Comparison of ENCODE assay signal across 14 cellular contexts in the genomic region with DNA sequence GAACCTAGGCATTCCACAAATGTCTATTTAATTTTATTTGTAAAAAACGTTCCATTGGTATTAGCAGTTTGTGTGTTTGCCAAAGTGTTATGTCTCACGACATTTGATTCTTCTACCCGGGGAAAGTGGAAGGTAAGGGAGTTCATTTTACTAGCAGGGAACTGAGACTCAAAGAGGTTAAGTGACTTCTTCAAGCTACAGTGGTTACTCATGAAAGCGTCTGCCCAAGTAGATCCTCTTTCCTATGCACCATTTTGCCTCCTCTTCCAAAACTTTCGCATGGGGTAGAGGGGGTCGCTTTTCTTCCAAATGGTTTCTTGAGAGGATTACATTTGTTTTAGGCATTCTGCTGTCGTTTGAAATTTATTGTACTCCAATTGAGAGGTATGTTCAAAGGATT. TPM values are rescaled to one million over a fixed set of nuclear protein-coding genes. Genes with fewer than 3 reads are reported as not detected.
DNase-seq lines count a peak whose midpoint lies in the region; ATAC-seq lines count a peak whose summit lies in the region.
"Had no signal": no experiment of that assay in that cellular context is flagged by ENCODE, and none has a peak within 500 bp of the region (broad histone marks: within the 10 kb centered on the region; RNA-seq: fewer than 3 reads in every experiment).

No MANE protein-coding gene starts in this region.

- no peaks in the 10 kb centered on the region for H3K27me3 Mint-ChIP-seq in IgD-negative memory B cell

- H3K4me3 ChIP-seq in MG63 = no peak overlapping the region
- H3K4me3 ChIP-seq: A549, cardiac muscle cell had no signal

- H3K36me3 ChIP-seq in MG63 = no peaks in the 10 kb centered on the region
- H3K36me3 ChIP-seq: cardiac muscle cell had no signal

- peak; percentile 75 for ATAC-seq in HG02798 (IDR thresholded peaks at IDR 0.05; ENCODE audit: poor library complexity, unreplicated experiment)
- ATAC-seq in stimulated activated effector memory CD8-positive, alpha-beta T cell treated with anti-CD3 and anti-CD28 coated beads, Interleukin-12 subunit alpha, Interleukin-12 subunit beta, amount 100 ng/mL, for 72 hours = no peak
- ATAC-seq: A549 had no signal

- DNase-seq in NOMO-1 (lab: John Stamatoyannopoulos, UW; ENCODE audit: unreplicated experiment in 2 of 2) (peak; percentile 5 to 39), NOMO-1 treated with dmso at 0.1 percent for 144 hours (lab: John Stamatoyannopoulos, UW; ENCODE audit: unreplicated experiment) (no peak), NCI-H146 (lab: John Stamatoyannopoulos, UW) (no peak), MG63 (no peak)
- DNase-seq in stimulated activated effector memory CD8-positive, alpha-beta T cell treated with anti-CD3 and anti-CD28 coated beads, Interleukin-12 subunit alpha, Interleukin-12 subunit beta, amount 100 ng/mL, for 72 hours (ENCODE audit: low spot score in 2 of 2) = no peak
- DNase-seq in stimulated activated naive CD4-positive, alpha-beta T cell (lab: John Stamatoyannopoulos, UW) = no peak

- peaks cover 38 to 42% (median 41%) of the 10 kb centered on the region in 3 donors for H3K4me1 Mint-ChIP-seq in IgD-negative memory B cell
- H3K4me1 Mint-ChIP-seq in stimulated activated effector memory CD8-positive, alpha-beta T cell treated with anti-CD3 and anti-CD28 coated beads, Interleukin-12 subunit alpha, Interleukin-12 subunit beta, amount 100 ng/mL, for 72 hours = peaks cover 78% of the 10 kb centered on the region

- H3K36me3 Mint-ChIP-seq in IgD-negative memory B cell = peaks cover 3% of the 10 kb centered on the region
- H3K36me3 Mint-ChIP-seq in stimulated activated effector memory CD8-positive, alpha-beta T cell treated with anti-CD3 and anti-CD28 coated beads, Interleukin-12 subunit alpha, Interleukin-12 subunit beta, amount 100 ng/mL, for 72 hours = peaks cover 34% of the 10 kb centered on the region

- H3K27me3 ChIP-seq in MG63 = no peaks in the 10 kb centered on the region
- H3K27me3 ChIP-seq: cardiac muscle cell had no signal

- no peaks in the 10 kb centered on the region for H3K9me3 Mint-ChIP-seq in IgD-negative memory B cell
- H3K9me3 Mint-ChIP-seq in stimulated activated effector memory CD8-positive, alpha-beta T cell treated with anti-CD3 and anti-CD28 coated beads, Interleukin-12 subunit alpha, Interleukin-12 subunit beta, amount 100 ng/mL, for 72 hours = no peaks in the 10 kb centered on the region

- peak overlapping the region; percentile 82 to 96 (median 89) for H3K4me3 Mint-ChIP-seq in IgD-negative memory B cell
- peak overlapping the region; percentile 60 for H3K4me3 Mint-ChIP-seq in stimulated activated effector memory CD8-positive, alpha-beta T cell treated with anti-CD3 and anti-CD28 coated beads, Interleukin-12 subunit alpha, Interleukin-12 subunit beta, amount 100 ng/mL, for 72 hours

- H3K27ac Mint-ChIP-seq in IgD-negative memory B cell = peak overlapping the region; percentile 91 to 98 (median 95)
- H3K27ac Mint-ChIP-seq in stimulated activated effector memory CD8-positive, alpha-beta T cell treated with anti-CD3 and anti-CD28 coated beads, Interleukin-12 subunit alpha, Interleukin-12 subunit beta, amount 100 ng/mL, for 72 hours = peak overlapping the region; percentile 86

- no peaks in the 10 kb centered on the region for H3K9me3 ChIP-seq in MG63
- H3K9me3 ChIP-seq: A549 had no signal

RNA-seq across cellular contexts. Expression of a gene that starts 9.0 kb away (rescaled TPM):
- 4.8 TPM for polyA plus RNA-seq in IgD-negative memory B cell
- total RNA-seq in MG63 (2014; rRNA removed; shearing (Covaris generic); ENCODE audit: low replicate concordance) = 5.6 and 10.8 TPM in 2 replicates

RNA-seq across cellular contexts. Expression of a gene that starts 37.2 kb away (rescaled TPM):
- 0.64 TPM for polyA plus RNA-seq in IgD-negative memory B cell
- not detected in 2 replicates for total RNA-seq in MG63 (2014; rRNA removed; shearing (Covaris generic); ENCODE audit: low replicate concordance)
- total RNA-seq: activated CD8-positive, alpha-beta memory T cell treated with anti-CD3 and anti-CD28 coated beads for 36 hours; cardiac muscle cell; glomerular endothelial cell; LHCN-M2; RPMI7951 had no signal
- polyA plus RNA-seq: A549 had no signal

Comparison
In these comparisons a context has a peak if more than half of its experiments do, and no peak if none do; other contexts are left out.
1. DNase-seq: peak in NOMO-1 (2 of 2); none in NOMO-1 treated with dmso at 0.1 percent for 144 hours (single experiment), stimulated activated effector memory CD8-positive, alpha-beta T cell treated with anti-CD3 and anti-CD28 coated beads, Interleukin-12 subunit alpha, Interleukin-12 subunit beta, amount 100 ng/mL, for 72 hours (0 of 2), NCI-H146 (single experiment), stimulated activated naive CD4-positive, alpha-beta T cell (0 of 6) and MG63 (single experiment).